8 cellular contexts compared by ENCODE assay signal in the genomic region with DNA sequence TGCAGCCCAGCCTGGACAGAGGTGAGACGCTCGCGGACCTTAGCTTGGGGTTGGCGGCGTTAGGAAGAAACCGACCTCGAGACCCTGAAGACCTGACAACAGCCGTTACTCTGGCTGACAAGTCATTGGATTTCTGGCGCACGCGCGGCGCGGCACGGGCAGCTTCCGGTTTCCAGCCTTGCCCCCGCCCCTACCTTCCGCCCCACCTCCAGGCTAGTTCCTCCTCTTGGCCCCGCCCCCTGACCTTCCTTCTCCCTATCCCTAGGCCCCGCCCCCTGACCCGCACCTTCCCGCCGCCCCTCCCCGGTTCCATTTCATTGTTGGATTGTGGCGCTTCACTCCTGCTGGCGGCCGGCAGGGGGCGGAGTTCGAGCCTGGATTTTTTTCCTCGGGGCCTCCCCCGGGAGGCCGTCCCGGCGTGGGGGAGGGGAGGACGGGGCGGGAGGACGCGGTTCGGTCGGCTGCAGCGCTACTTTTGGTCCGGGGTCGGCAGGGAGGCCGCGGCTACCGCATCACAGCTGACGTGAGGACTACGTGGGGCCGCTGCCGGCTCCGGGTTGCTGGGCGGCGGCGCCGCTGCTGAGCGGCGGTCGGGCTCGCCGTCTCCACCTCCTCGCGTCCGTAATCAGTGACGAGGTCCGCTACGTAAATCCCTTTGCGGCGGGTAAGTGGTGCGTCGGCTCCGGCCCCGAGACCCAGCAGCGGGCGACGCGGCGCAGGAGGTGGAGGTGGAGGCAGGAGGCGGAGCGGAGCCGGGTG.
DNase-seq lines count a peak whose midpoint lies in the region; ATAC-seq lines count a peak whose summit lies in the region.

Gene CREM (plus strand): TSS at position 317 of the 759 bp plus-strand sequence. CDS start 10,990 bp downstream, outside the sequence.

- H3K4me3 Mint-ChIP-seq in central memory CD8-positive, alpha-beta T cell, result peak within 1 kb of the TSS; percentile 92

- H3K27me3 Mint-ChIP-seq in central memory CD8-positive, alpha-beta T cell, result no peaks in the 10 kb centered on the region

- H3K9me3 Mint-ChIP-seq in central memory CD8-positive, alpha-beta T cell, result no peaks in the 10 kb centered on the region

- ATAC-seq in GM19025 (IDR thresholded peaks at IDR 0.05; ENCODE audit: low read depth, unreplicated experiment) (peak; percentile 79), HG03342 (IDR thresholded peaks at IDR 0.05; ENCODE audit: unreplicated experiment) (peak; percentile 80)
- ATAC-seq in central memory CD8-positive, alpha-beta T cell (replicated peaks; ENCODE audit: extremely low read depth, poor library complexity, severe bottlenecking), result peak; percentile 81

- H3K4me1 Mint-ChIP-seq in central memory CD8-positive, alpha-beta T cell, result peaks cover 20% of the 10 kb centered on the region

- DNase-seq in AG20443 (ENCODE audit: low spot score), result peak; percentile 98
- peak; percentile 80 for DNase-seq in NCI-H345 treated with DMSO at 0.1 percent for 48 hours (lab: John Stamatoyannopoulos, UW; ENCODE audit: unreplicated experiment)
- peak; percentile 98 for DNase-seq in activated CD4-positive, CD25-positive, alpha-beta regulatory T cell treated with anti-CD3 and anti-CD28 coated beads, Interleukin-2, amount 50 U/mL, for 16 hours (ENCODE audit: low read depth, low spot score)
- DNase-seq in central memory CD8-positive, alpha-beta T cell (ENCODE audit: low spot score in 2 of 2), result peak; percentile 97 to 99
- DNase-seq in islet precursor cell, result peak; percentile 99
- peak; percentile 99 to 100 (median 100) for DNase-seq in stimulated activated CD4-positive, alpha-beta T cell treated with anti-CD3 and anti-CD28 coated beads, Interleukin-12 subunit alpha, Interleukin-12 subunit beta, amount 100 ng/mL, for 48 hours (ENCODE audit: low read depth in 2 of 3, low spot score in 1 of 3)

- peak within 1 kb of the TSS; percentile 99 for H3K27ac Mint-ChIP-seq in central memory CD8-positive, alpha-beta T cell (ENCODE audit: low read depth)

- H3K36me3 Mint-ChIP-seq in central memory CD8-positive, alpha-beta T cell (ENCODE audit: insufficient read depth), result peaks cover 30% of the 10 kb centered on the region

Comparison
In these comparisons a context has a peak if more than half of its experiments do, and no peak if none do; other contexts are left out.
1. Peak in every context shown above with its lines: DNase-seq and ATAC-seq.